Comparison of ENCODE assay signal across 1 cellular context in genomic region chr4:66693694-66694093, GRCh38.
TF ChIP-seq lines count a peak whose summit lies in the region.

No MANE protein-coding gene starts in this region.

TF ChIP-seq in H1, 55 proteins besides CTCF, POLR2A, EP300 and RAD21:
- TF ChIP-seq ATF2 (IDR thresholded peaks at IDR 0.05; ENCODE audit: low read length) (no peak), PHF8 (conservative IDR thresholded peaks at IDR 0.05; ENCODE audit: low read depth, low read length) (no peak), POLR2AphosphoS5 (IDR thresholded peaks at IDR 0.05; ENCODE audit: low read depth, low read length) (no peak), SP1 (IDR thresholded peaks at IDR 0.05; ENCODE audit: low read depth, low read length) (no peak), BCL11A (IDR thresholded peaks at IDR 0.05; ENCODE audit: low read depth in 2 of 2, low read length in 2 of 2) (no peak), RBBP5 (IDR thresholded peaks at IDR 0.05; ENCODE audit: borderline replicate concordance, low read depth, low read length) (no peak), SIX5 (IDR thresholded peaks at IDR 0.05; ENCODE audit: low read depth, low read length) (no peak), HDAC6 (IDR thresholded peaks at IDR 0.05; ENCODE audit: low read depth, low read length) (no peak), CHD1 (IDR thresholded peaks at IDR 0.05; ENCODE audit: low read depth, low read length) (no peak), MAX (IDR thresholded peaks at IDR 0.05) (no peak), TBP (IDR thresholded peaks at IDR 0.05; ENCODE audit: low read depth, low read length) (no peak)
- TF ChIP-seq, protein P1, sequence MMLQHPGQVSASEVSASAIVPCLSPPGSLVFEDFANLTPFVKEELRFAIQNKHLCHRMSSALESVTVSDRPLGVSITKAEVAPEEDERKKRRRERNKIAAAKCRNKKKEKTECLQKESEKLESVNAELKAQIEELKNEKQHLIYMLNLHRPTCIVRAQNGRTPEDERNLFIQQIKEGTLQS (IDR thresholded peaks at IDR 0.05; ENCODE audit: insufficient read depth, low read depth, low read length), result no peak
